Comparison of ENCODE assay signal across 20 cellular contexts in the genomic region with DNA sequence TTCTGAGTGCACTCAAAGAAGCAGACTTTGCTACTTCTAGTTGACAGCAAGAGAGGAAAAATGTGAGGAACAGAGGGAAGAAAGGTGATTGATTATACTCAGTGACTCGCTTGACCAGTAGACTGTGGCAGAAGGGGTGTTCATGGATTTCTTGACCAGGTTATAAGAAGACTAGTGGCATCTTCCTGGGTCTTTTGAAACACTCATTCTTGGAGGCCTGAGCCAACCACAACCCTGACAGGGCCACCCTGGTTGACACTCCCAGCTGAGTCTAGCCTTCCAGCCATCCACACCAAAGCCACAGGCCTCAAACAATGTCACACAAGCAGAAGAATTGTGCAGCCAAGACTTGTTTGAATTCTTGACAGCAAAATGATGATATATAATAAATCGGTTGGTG.
"Had no signal": no experiment of that assay in that cellular context is flagged by ENCODE, and none has a peak within 500 bp of the region (broad histone marks: within the 10 kb centered on the region; RNA-seq: fewer than 3 reads in every experiment).

No MANE protein-coding gene starts in this region.

- ATAC-seq: activated naive CD8-positive, alpha-beta T cell treated with anti-CD3 and anti-CD28 coated beads, Interleukin-2, amount 50 U/mL, for 24 hours; naive thymus-derived CD8-positive, alpha-beta T cell; pancreas; right lobe of liver had no signal

- H3K36me3 Mint-ChIP-seq: type B pancreatic cell had no signal

- H3K4me1 Mint-ChIP-seq: activated CD4-positive, alpha-beta memory T cell treated with anti-CD3 and anti-CD28 coated beads, Interleukin-2, amount 10 ng/mL, durations not matched to agents 7 days and 5 days; activated CD4-positive, alpha-beta T cell treated with anti-CD3 and anti-CD28 coated beads, Interleukin-2, amount 10 ng/mL, durations not matched to agents 24 days and 14 days; activated naive CD8-positive, alpha-beta T cell treated with anti-CD3 and anti-CD28 coated beads, Interleukin-2, amount 50 U/mL, for 24 hours had no signal

- H3K27ac Mint-ChIP-seq: activated CD4-positive, alpha-beta T cell treated with anti-CD3 and anti-CD28 coated beads, Interleukin-2, amount 10 ng/mL, durations not matched to agents 24 days and 14 days; activated naive CD8-positive, alpha-beta T cell treated with anti-CD3 and anti-CD28 coated beads, Interleukin-2, amount 50 U/mL, for 24 hours; naive thymus-derived CD8-positive, alpha-beta T cell; T-helper 1 cell treated with Interleukin-12 subunit alpha and Interleukin-12 subunit beta and Interleukin-4 antibody, amounts not matched to agents 30 μg/mL and 1 μg/mL, for 36 hours; type B pancreatic cell had no signal

- H3K4me3 Mint-ChIP-seq: activated CD4-positive, alpha-beta memory T cell treated with anti-CD3 and anti-CD28 coated beads, Interleukin-2, amount 10 ng/mL, durations not matched to agents 7 days and 5 days; activated CD4-positive, alpha-beta T cell treated with anti-CD3 and anti-CD28 coated beads, Interleukin-2, amount 10 ng/mL, durations not matched to agents 24 days and 14 days; activated naive CD8-positive, alpha-beta T cell treated with anti-CD3 and anti-CD28 coated beads, Interleukin-2, amount 50 U/mL, for 24 hours; naive thymus-derived CD8-positive, alpha-beta T cell; T-helper 1 cell treated with Interleukin-12 subunit alpha and Interleukin-12 subunit beta and Interleukin-4 antibody, amounts not matched to agents 30 μg/mL and 1 μg/mL, for 36 hours; type B pancreatic cell had no signal

- H3K9me3 Mint-ChIP-seq: activated CD4-positive, alpha-beta memory T cell treated with anti-CD3 and anti-CD28 coated beads, Interleukin-2, amount 10 ng/mL, durations not matched to agents 7 days and 5 days; activated CD4-positive, alpha-beta T cell treated with anti-CD3 and anti-CD28 coated beads, Interleukin-2, amount 10 ng/mL, durations not matched to agents 24 days and 14 days; T-helper 1 cell treated with Interleukin-12 subunit alpha and Interleukin-12 subunit beta and Interleukin-4 antibody, amounts not matched to agents 30 μg/mL and 1 μg/mL, for 36 hours had no signal

- DNase-seq: activated CD4-positive, alpha-beta memory T cell treated with anti-CD3 and anti-CD28 coated beads, Interleukin-2, amount 10 ng/mL, durations not matched to agents 7 days and 5 days; activated CD4-positive, alpha-beta T cell treated with anti-CD3 and anti-CD28 coated beads, Interleukin-2, amount 10 ng/mL, durations not matched to agents 24 days and 14 days; activated CD4-positive, CD25-positive, alpha-beta regulatory T cell; activated gamma-delta T cell; activated naive CD4-positive, alpha-beta T cell treated with anti-CD3 and anti-CD28 coated beads, Interleukin-2, amount 50 U/mL, for 16 hours; activated naive CD8-positive, alpha-beta T cell treated with anti-CD3 and anti-CD28 coated beads, Interleukin-2, amount 50 U/mL, for 24 hours; cerebellar nuclear complex; cortex of kidney; erythroblast; foreskin fibroblast; left ventricle myocardium inferior; naive thymus-derived CD8-positive, alpha-beta T cell; pancreas; right lobe of liver; small intestine; stimulated activated naive CD4-positive, alpha-beta T cell; T1000; testis had no signal

- H3K27me3 Mint-ChIP-seq: activated CD4-positive, alpha-beta memory T cell treated with anti-CD3 and anti-CD28 coated beads, Interleukin-2, amount 10 ng/mL, durations not matched to agents 7 days and 5 days; activated CD4-positive, alpha-beta T cell treated with anti-CD3 and anti-CD28 coated beads, Interleukin-2, amount 10 ng/mL, durations not matched to agents 24 days and 14 days had no signal
